In the genomic region with DNA sequence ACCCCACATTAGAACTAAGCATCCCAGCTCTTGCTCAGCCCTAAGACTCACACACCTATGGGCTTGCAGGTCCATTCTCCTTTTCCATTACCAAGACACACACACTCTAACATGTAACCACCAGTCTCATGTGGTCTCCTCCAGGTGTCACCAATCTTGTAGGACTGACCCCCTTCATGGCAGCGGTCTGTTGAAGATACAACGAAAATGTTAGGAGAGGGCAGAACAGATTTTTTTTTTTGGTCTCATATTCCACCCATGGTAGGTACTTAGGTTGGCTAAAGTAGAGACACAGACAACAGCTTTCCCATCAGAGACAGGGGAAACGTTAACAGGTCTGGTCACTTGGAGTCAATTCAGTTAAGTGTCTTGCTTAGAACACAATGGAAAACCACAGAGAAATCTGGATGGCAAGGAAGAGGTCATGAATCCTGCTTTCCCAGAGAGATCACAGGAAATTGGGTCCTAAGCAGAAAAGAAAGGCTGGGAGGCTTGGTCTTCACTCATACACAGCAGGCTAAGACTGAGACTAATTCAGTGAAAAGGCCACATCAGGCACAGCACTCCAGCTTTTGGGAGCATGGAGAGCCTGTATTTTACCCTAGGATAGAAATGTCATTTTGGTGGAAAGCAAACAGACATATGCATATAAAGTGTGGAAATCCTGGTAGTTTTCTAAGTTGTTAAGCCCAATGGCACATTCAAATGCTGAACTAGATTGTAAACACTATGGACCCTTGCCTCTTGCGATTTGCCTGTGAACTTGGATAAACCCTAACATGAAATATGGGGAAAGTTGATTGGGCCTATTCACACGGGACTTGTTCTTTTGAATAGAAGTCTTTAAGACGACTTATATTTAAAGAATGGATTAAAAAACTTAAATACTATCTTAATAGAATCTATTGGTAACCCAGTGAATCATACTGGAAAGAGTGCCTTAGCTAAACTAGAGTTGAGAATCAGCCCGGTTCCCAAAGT, we compare ENCODE assay signal across 1 cellular context.
TF ChIP-seq lines count a peak whose summit lies in the region.

No MANE protein-coding gene starts in this region.

TF ChIP-seq in HepG2, 621 proteins besides CTCF, POLR2A, EP300 and RAD21 (continued from another document and continues in another):
- TF ChIP-seq AKNA (CRISPR knock-in tag; IDR thresholded peaks at IDR 0.05; ENCODE audit: borderline replicate concordance) (no peak), ZNF552 (CRISPR knock-in tag; IDR thresholded peaks at IDR 0.05; ENCODE audit: borderline replicate concordance) (no peak), STAT6 (CRISPR knock-in tag; IDR thresholded peaks at IDR 0.05; ENCODE audit: borderline replicate concordance) (0 out of 2 replicates have a peak, but pooled peaks have one; percentile 55), ZFP90 (CRISPR knock-in tag; IDR thresholded peaks at IDR 0.05; ENCODE audit: borderline replicate concordance) (no peak), KAT8 (CRISPR knock-in tag; IDR thresholded peaks at IDR 0.05) (0 out of 2 replicates have a peak, but pooled peaks have one; percentile 2), ZNF768 (CRISPR knock-in tag; IDR thresholded peaks at IDR 0.05) (no peak), BORCS8-MEF2B (CRISPR knock-in tag; IDR thresholded peaks at IDR 0.05) (peak; percentile 27; the same call in 1 of the 2 replicates), ZNF441 (CRISPR knock-in tag; IDR thresholded peaks at IDR 0.05; ENCODE audit: borderline replicate concordance) (no peak), IKZF1 (IDR thresholded peaks at IDR 0.05) (no peak), GLI4 (CRISPR knock-in tag; IDR thresholded peaks at IDR 0.05; ENCODE audit: borderline replicate concordance) (0 out of 2 replicates have a peak, but pooled peaks have one; percentile 18), XRCC5 (optimal IDR thresholded peaks at IDR 0.05; ENCODE audit: low read length) (peak; percentile 32), MTF2 (CRISPR knock-in tag; IDR thresholded peaks at IDR 0.05; ENCODE audit: borderline replicate concordance) (no peak), IRF1 (CRISPR knock-in tag; IDR thresholded peaks at IDR 0.05; ENCODE audit: low read depth) (no peak), SIN3B (IDR thresholded peaks at IDR 0.05; ENCODE audit: low read length) (no peak), SNAI1 (CRISPR knock-in tag; IDR thresholded peaks at IDR 0.05; ENCODE audit: borderline replicate concordance) (no peak), ZNF12 (CRISPR knock-in tag; IDR thresholded peaks at IDR 0.05) (no peak), MEIS2 (CRISPR knock-in tag; IDR thresholded peaks at IDR 0.05) (no peak), POLR2AphosphoS5 (IDR thresholded peaks at IDR 0.05; ENCODE audit: low read depth, low read length) (peak; percentile 65), DR1 (CRISPR knock-in tag; IDR thresholded peaks at IDR 0.05) (no peak), ISL2 (CRISPR knock-in tag; IDR thresholded peaks at IDR 0.05) (no peak), BRCA1 (CRISPR knock-in tag; IDR thresholded peaks at IDR 0.05) (no peak), ZNF446 (CRISPR knock-in tag; IDR thresholded peaks at IDR 0.05) (no peak), ZNF235 (CRISPR knock-in tag; IDR thresholded peaks at IDR 0.05; ENCODE audit: borderline replicate concordance) (no peak), CBFB (CRISPR knock-in tag; IDR thresholded peaks at IDR 0.05) (no peak), SCMH1 (CRISPR knock-in tag; IDR thresholded peaks at IDR 0.05; ENCODE audit: borderline replicate concordance) (no peak), ZNF343 (CRISPR knock-in tag; IDR thresholded peaks at IDR 0.05) (no peak), CENPT (CRISPR knock-in tag; IDR thresholded peaks at IDR 0.05; ENCODE audit: low read depth) (no peak), FLYWCH1 (CRISPR knock-in tag; IDR thresholded peaks at IDR 0.05) (no peak), KLF16 (CRISPR knock-in tag; IDR thresholded peaks at IDR 0.05) (no peak), RFXAP (CRISPR knock-in tag; IDR thresholded peaks at IDR 0.05; ENCODE audit: borderline replicate concordance) (no peak), PITX1 (CRISPR knock-in tag; IDR thresholded peaks at IDR 0.05) (no peak), GTF2F1 (IDR thresholded peaks at IDR 0.05; ENCODE audit: low read length) (no peak), ZNF891 (CRISPR knock-in tag; IDR thresholded peaks at IDR 0.05) (no peak), HMG20A (CRISPR knock-in tag; IDR thresholded peaks at IDR 0.05; ENCODE audit: borderline replicate concordance) (no peak), NFYB (CRISPR knock-in tag; IDR thresholded peaks at IDR 0.05) (no peak), ZNF619 (CRISPR knock-in tag; IDR thresholded peaks at IDR 0.05) (no peak), ZBTB25 (CRISPR knock-in tag; IDR thresholded peaks at IDR 0.05) (no peak), NONO (IDR thresholded peaks at IDR 0.05) (no peak), NONO (CRISPR knock-in tag; conservative IDR thresholded peaks at IDR 0.05) (peak; percentile 67; the same call in 1 of the 2 replicates), ZNF598 (CRISPR knock-in tag; IDR thresholded peaks at IDR 0.05; ENCODE audit: borderline replicate concordance) (no peak), SRSF9 (IDR thresholded peaks at IDR 0.05; ENCODE audit: borderline replicate concordance, insufficient read depth, low read depth, low read length, poor library complexity, severe bottlenecking) (no peak), TAF1 (CRISPR knock-in tag; IDR thresholded peaks at IDR 0.05) (no peak), RBM22 (optimal IDR thresholded peaks at IDR 0.05; ENCODE audit: low read length) (peak; percentile 96), GATAD1 (CRISPR knock-in tag; IDR thresholded peaks at IDR 0.05) (no peak), ZBTB40 (IDR thresholded peaks at IDR 0.05) (no peak), ZBTB40 (CRISPR knock-in tag; IDR thresholded peaks at IDR 0.05) (no peak), ARHGAP35 (CRISPR knock-in tag; IDR thresholded peaks at IDR 0.05; ENCODE audit: borderline replicate concordance) (no peak)
